ENCODE assay signal across 10 cellular contexts in genomic region chr19:55070755-55071502, GRCh38. TPM values are rescaled to one million over a fixed set of nuclear protein-coding genes. Genes with fewer than 3 reads are reported as not detected.
DNase-seq lines count a peak whose midpoint lies in the region; ATAC-seq and TF ChIP-seq lines count a peak whose summit lies in the region.
"Had no signal": no experiment of that assay in that cellular context is flagged by ENCODE, and none has a peak within 500 bp of the region (broad histone marks: within the 10 kb centered on the region; RNA-seq: fewer than 3 reads in every experiment).

No MANE protein-coding gene starts in this region.

- no peak overlapping the region for H4K8ac ChIP-seq in IMR-90 (ENCODE audit: low read depth in 2 of 2, low read length in 2 of 2)

- H3K4me3 ChIP-seq in Caco-2 (ENCODE audit: low read depth, low read length) = no peak overlapping the region
- H3K4me3 ChIP-seq in IMR-90 (ENCODE audit: insufficient read depth, low read depth, low read length) = no peak overlapping the region
- no peak overlapping the region for H3K4me3 ChIP-seq in gastrocnemius medialis

- peak in 1 of 2 experiments; percentile 60 for DNase-seq in Caco-2
- DNase-seq in IMR-90 = peak; percentile 58
- peak; percentile 67 for DNase-seq in astrocyte of the hippocampus (ENCODE audit: low read depth, low spot score)
- peak; percentile 68 for DNase-seq in mucosa of gallbladder (ENCODE audit: low spot score)
- no peak for DNase-seq in NCI-H2029 treated with DMSO at 0.1 percent for 48 hours (lab: John Stamatoyannopoulos, UW)
- DNase-seq in GM13977 (ENCODE audit: low spot score) = no peak
- DNase-seq in gastrocnemius medialis = no peak
- DNase-seq: activated naive CD8-positive, alpha-beta T cell treated with anti-CD3 and anti-CD28 coated beads for 36 hours; NCI-H1694 had no signal

- H3K4me1 ChIP-seq in Caco-2 (peaks cover 29% of the 10 kb centered on the region), IMR-90 (ENCODE audit: control insufficient read depth, insufficient read depth, low read length) (peaks cover 5% of the 10 kb centered on the region; the same call in 1 of the 2 replicates), gastrocnemius medialis (no peaks in the 10 kb centered on the region)

- no peak overlapping the region for H2AK9ac ChIP-seq in IMR-90 (replicated peaks; ENCODE audit: low read depth, low read length, poor library complexity)

- no peak for TF ChIP-seq CTCF in Caco-2 (IDR thresholded peaks at IDR 0.05; ENCODE audit: insufficient read depth in 1 of 2, low read depth in 1 of 2, low read length in 1 of 2, severe bottlenecking in 1 of 2, unreplicated experiment in 1 of 2)
- no peak for TF ChIP-seq CTCF in IMR-90 (conservative IDR thresholded peaks at IDR 0.05; ENCODE audit: low read depth, low read length)
- TF ChIP-seq CTCF in GM13977 (IDR thresholded peaks at IDR 0.05; ENCODE audit: extremely low read depth, insufficient read depth, missing control alignments) = no peak
- no peak for TF ChIP-seq CTCF in gastrocnemius medialis (IDR thresholded peaks at IDR 0.05 in 4 of 5, conservative IDR thresholded peaks at IDR 0.05 in 1 of 5)

- in situ Hi-C loops in IMR-90 (cut with MboI; ENCODE audit: low sequenced_read_pairs) = no loop called here
- in situ Hi-C loops in GM13977 (cut with MboI; ENCODE audit: low pct_unique_long_range_greater_than_20kb, low sequenced_read_pairs, unreplicated experiment) = no loop called here
- in situ Hi-C loops in gastrocnemius medialis (cut with MboI; ENCODE audit: low sequenced_read_pairs in 4 of 4) = no loop called here

- H4K5ac ChIP-seq in IMR-90 (ENCODE audit: low read depth, low read length) = no peak overlapping the region

- H3K9ac ChIP-seq in IMR-90 (ENCODE audit: low read depth, low read length) = no peak overlapping the region

- H2BK120ac ChIP-seq in IMR-90 (ENCODE audit: low read depth, low read length) = no peak overlapping the region

- POLR2A ChIA-PET in Caco-2 (lab: Charles Lee) = no interaction called here
- POLR2A ChIA-PET in IMR-90 (lab: Charles Lee; ENCODE audit: unreplicated experiment) = no interaction called here

- no peak overlapping the region for H3K4ac ChIP-seq in IMR-90 (ENCODE audit: low read depth, low read length)

- 33% methylated on average over 4 of the region's 14 CpGs; no CpG with 5 or more reads in 1 of the 2 experiments for WGBS in IMR-90 (ENCODE audit: extremely low coverage in 2 of 2, insufficient read length in 1 of 2), 2 experiments

- no peak overlapping the region for H2BK15ac ChIP-seq in IMR-90 (ENCODE audit: low read depth, low read length)

- intact Hi-C loops in Caco-2 (cut with micrococcal nuclease; ENCODE audit: unreplicated experiment) = no loop called here
- intact Hi-C loops in IMR-90 (cut with micrococcal nuclease) = no loop called here
- intact Hi-C loops in gastrocnemius medialis (cut with DNase I; ENCODE audit: low total_unique reads) = no loop called here

- H4K20me1 ChIP-seq in IMR-90 (ENCODE audit: insufficient read depth, low read length) = no peaks in the 10 kb centered on the region

- H3K56ac ChIP-seq in IMR-90 (ENCODE audit: extremely low read depth, insufficient read depth, low read length) = no peak overlapping the region

- no peak overlapping the region for H3K4me2 ChIP-seq in IMR-90 (ENCODE audit: low read depth, low read length)

- H3K9me3 Mint-ChIP-seq in Caco-2 (ENCODE audit: unreplicated experiment) = no peaks in the 10 kb centered on the region
- H3K9me3 Mint-ChIP-seq: activated naive CD8-positive, alpha-beta T cell treated with anti-CD3 and anti-CD28 coated beads for 36 hours had no signal

- no peaks in the 10 kb centered on the region for H3K27me3 Mint-ChIP-seq in Caco-2 (ENCODE audit: insufficient read depth, unreplicated experiment)

- H2AFZ ChIP-seq in IMR-90 (replicated peaks; ENCODE audit: low read length, poor library complexity) = peak overlapping the region; percentile 51

- BruUV-seq in Caco-2 (replicated peaks; lab: Mats Ljungman, UMichigan) (no TSS peak), IMR-90 (replicated peaks; lab: Mats Ljungman, UMichigan) (no TSS peak)

- no peaks in the 10 kb centered on the region for H3K36me3 ChIP-seq in Caco-2 (ENCODE audit: control insufficient read depth, insufficient read depth, low read length)
- H3K36me3 ChIP-seq in IMR-90 (ENCODE audit: control insufficient read depth, insufficient read depth, low read length) = no peaks in the 10 kb centered on the region
- no peaks in the 10 kb centered on the region for H3K36me3 ChIP-seq in gastrocnemius medialis

- no peak overlapping the region for H2BK20ac ChIP-seq in IMR-90 (ENCODE audit: low read depth, low read length)

- H3K9me3 ChIP-seq in Caco-2 (no peaks in the 10 kb centered on the region), IMR-90 (ENCODE audit: control insufficient read depth, insufficient read depth, low read length) (peaks cover 3% of the 10 kb centered on the region), gastrocnemius medialis (no peaks in the 10 kb centered on the region)

- H3K14ac ChIP-seq in IMR-90 (replicated peaks; ENCODE audit: low read depth, low read length) = no peak overlapping the region

- H3K79me1 ChIP-seq in IMR-90 (ENCODE audit: low read depth in 1 of 2, low read length in 2 of 2) = no peaks in the 10 kb centered on the region

- CTCF ChIA-PET in Caco-2 (lab: Charles Lee) = no interaction called here
- CTCF ChIA-PET in IMR-90 (lab: Yijun Ruan, JAX) = interaction anchor here (0.7 kb wide), 1 partner anchor 25 kb away, joined by 4 read pairs; no protein-coding TSS in a partner anchor

- TF ChIP-seq RAD21 in IMR-90 (IDR thresholded peaks at IDR 0.05; ENCODE audit: low read length) = no peak

- peaks cover 25% of the 10 kb centered on the region for H3K4me1 Mint-ChIP-seq in Caco-2 (ENCODE audit: low read depth, unreplicated experiment)

- ATAC-seq in IMR-90 (ENCODE audit: low read depth) = peak; percentile 82
- ATAC-seq in gastrocnemius medialis = no peak
- ATAC-seq in GM18505 (IDR thresholded peaks at IDR 0.05; ENCODE audit: unreplicated experiment) = no peak

- H3K27ac Mint-ChIP-seq in Caco-2 (ENCODE audit: unreplicated experiment) = peak overlapping the region; percentile 17
- H3K27ac Mint-ChIP-seq: activated naive CD8-positive, alpha-beta T cell treated with anti-CD3 and anti-CD28 coated beads for 36 hours had no signal

- no peak overlapping the region for H3K23ac ChIP-seq in IMR-90 (ENCODE audit: low read depth, low read length)

- H3K4me3 Mint-ChIP-seq in Caco-2 (ENCODE audit: unreplicated experiment) = no peak overlapping the region
- H3K4me3 Mint-ChIP-seq: activated naive CD8-positive, alpha-beta T cell treated with anti-CD3 and anti-CD28 coated beads for 36 hours had no signal

- peaks cover 18% of the 10 kb centered on the region for H3K36me3 Mint-ChIP-seq in Caco-2 (ENCODE audit: insufficient read depth, unreplicated experiment)
- H3K36me3 Mint-ChIP-seq: activated naive CD8-positive, alpha-beta T cell treated with anti-CD3 and anti-CD28 coated beads for 36 hours had no signal

- H2BK5ac ChIP-seq in IMR-90 (ENCODE audit: low read depth, low read length, poor library complexity, severe bottlenecking) = no peak overlapping the region

- H3K27ac ChIP-seq in IMR-90 (ENCODE audit: insufficient read depth, low read length) (no peak overlapping the region), gastrocnemius medialis (no peak overlapping the region)

- H3K27me3 ChIP-seq in Caco-2 (replicated peaks; ENCODE audit: control insufficient read depth, insufficient read depth, low read length) = no peaks in the 10 kb centered on the region
- peaks cover 33% of the 10 kb centered on the region for H3K27me3 ChIP-seq in IMR-90 (ENCODE audit: control insufficient read depth, insufficient read depth, low read length)
- peaks cover 43 to 80% (median 49%) of the 10 kb centered on the region in 3 donors for H3K27me3 ChIP-seq in gastrocnemius medialis

- H4K91ac ChIP-seq in IMR-90 (ENCODE audit: insufficient read depth, low read depth, low read length) = no peak overlapping the region

- H3K18ac ChIP-seq in IMR-90 (ENCODE audit: low read depth, low read length) = no peak overlapping the region

- dilution Hi-C loops in IMR-90 (cut with HindIII; ENCODE audit: low sequenced_read_pairs, unreplicated experiment) = no loop called here

- no peak overlapping the region for H2AK5ac ChIP-seq in IMR-90 (ENCODE audit: low read depth, low read length)

- no peaks in the 10 kb centered on the region for H3K9me1 ChIP-seq in IMR-90 (ENCODE audit: insufficient read depth, low read length)

- TF ChIP-seq POLR2A in IMR-90 (IDR thresholded peaks at IDR 0.05; ENCODE audit: low read depth, low read length) (no peak), gastrocnemius medialis (IDR thresholded peaks at IDR 0.05) (no peak), GM18505 (IDR thresholded peaks at IDR 0.05; ENCODE audit: borderline replicate concordance, extremely low read depth, insufficient read depth, insufficient read length) (no peak)

TF ChIP-seq in IMR-90, 13 proteins besides CTCF, POLR2A, EP300 and RAD21 (continues in another document):
- no peak for TF ChIP-seq MAZ (IDR thresholded peaks at IDR 0.05; ENCODE audit: borderline replicate concordance, low read depth, low read length)

RNA-seq across cellular contexts. Expression of gene EPS8L1, which starts 4.7 kb away (rescaled TPM):
- total RNA-seq in Caco-2 (2022) (135 and 141 TPM in 2 replicates), IMR-90 (2012; rRNA removed) (0.90 and 1.9 TPM in 2 replicates), mucosa of gallbladder (127 TPM), gastrocnemius medialis (1 to 10 TPM in 2 of 4 donors, under 1 TPM in 2; 0.25 to 2.4 (median 1.3) TPM)
- polyA plus RNA-seq in IMR-90 (2012; rRNA removed) = 2.9 and 3.1 TPM in 2 replicates
- 2.5 and 8.1 TPM in 2 replicates for polyA plus RNA-seq in IMR-90 (2012; cell fraction: cytosol; rRNA removed)
- polyA plus RNA-seq in IMR-90 (2012; cell fraction: nucleus; rRNA removed; ENCODE audit: low replicate concordance) = 6.8 and 7.4 TPM in 2 replicates

RNA-seq across cellular contexts. Expression of gene RDH13, which starts 8.0 kb away (rescaled TPM):
- total RNA-seq in Caco-2 (2022) (43.3 and 49.8 TPM in 2 replicates), IMR-90 (2012; rRNA removed) (7.5 and 8.3 TPM in 2 replicates), mucosa of gallbladder (63.0 TPM), gastrocnemius medialis (10 to 100 TPM in 1 of 4 donors, 1 to 10 TPM in 3; 5.2 to 10.5 (median 7.6) TPM)
- 6.9 and 7.8 TPM in 2 replicates for polyA plus RNA-seq in IMR-90 (2012; rRNA removed)
- 4.2 and 7.7 TPM in 2 replicates for polyA plus RNA-seq in IMR-90 (2012; cell fraction: cytosol; rRNA removed)
- 14.8 and 17.0 TPM in 2 replicates for polyA plus RNA-seq in IMR-90 (2012; cell fraction: nucleus; rRNA removed; ENCODE audit: low replicate concordance)

RNA-seq across cellular contexts. Expression of gene GP6, which starts 32.9 kb away (rescaled TPM):
- total RNA-seq in Caco-2 (2022) (not detected in 2 replicates), IMR-90 (2012; rRNA removed) (not detected in 2 replicates), mucosa of gallbladder (0.72 TPM), gastrocnemius medialis (under 1 TPM in 1 of 4 donors, not detected in 3; 0.16 TPM)
- 0.03 TPM in 1 of 2 replicates, not detected in the other for polyA plus RNA-seq in IMR-90 (2012; rRNA removed)
- polyA plus RNA-seq in IMR-90 (2012; cell fraction: cytosol; rRNA removed) = not detected in 2 replicates
- polyA plus RNA-seq in IMR-90 (2012; cell fraction: nucleus; rRNA removed; ENCODE audit: low replicate concordance) = 0.05 and 0.07 TPM in 2 replicates
- total RNA-seq: activated naive CD8-positive, alpha-beta T cell treated with anti-CD3 and anti-CD28 coated beads for 36 hours had no signal

RNA-seq across cellular contexts. Expression of gene PPP1R12C, which starts 46.5 kb away (rescaled TPM):
- total RNA-seq in Caco-2 (2022) (104 TPM in 2 replicates), IMR-90 (2012; rRNA removed) (21.1 and 21.5 TPM in 2 replicates), mucosa of gallbladder (189 TPM), gastrocnemius medialis (10 to 100 TPM; 22.6 to 28.2 (median 26.2) TPM)
- 81.4 and 104 TPM in 2 replicates for polyA plus RNA-seq in IMR-90 (2012; rRNA removed)
- 43.7 and 62.1 TPM in 2 replicates for polyA plus RNA-seq in IMR-90 (2012; cell fraction: cytosol; rRNA removed)
- 542 and 869 TPM in 2 replicates for polyA plus RNA-seq in IMR-90 (2012; cell fraction: nucleus; rRNA removed; ENCODE audit: low replicate concordance)

Comparison
In these comparisons a context has a peak if more than half of its experiments do, and no peak if none do; other contexts are left out.
1. DNase-seq: peak in IMR-90 (single experiment), astrocyte of the hippocampus (single experiment) and mucosa of gallbladder (single experiment); none in NCI-H2029 treated with DMSO at 0.1 percent for 48 hours (single experiment), GM13977 (single experiment) and gastrocnemius medialis (0 of 2).
2. RNA of gene EPS8L1, which starts 4.7 kb away (total RNA-seq): 135 to 141 TPM in Caco-2 and 127 TPM in mucosa of gallbladder (single experiment); 0.25 to 2.4 TPM in gastrocnemius medialis and 0.90 to 1.9 TPM in IMR-90; every median in the first group is over 10 times any median in the second.